16 cellular contexts compared by ENCODE assay signal in genomic region chr5:68891718-68892117, GRCh38.
DNase-seq lines count a peak whose midpoint lies in the region; ATAC-seq, FAIRE-seq and TF ChIP-seq lines count a peak whose summit lies in the region.
"Had no signal": no experiment of that assay in that cellular context is flagged by ENCODE, and none has a peak within 500 bp of the region (broad histone marks: within the 10 kb centered on the region; RNA-seq: fewer than 3 reads in every experiment).

No MANE protein-coding gene starts in this region.

- H3K27ac Mint-ChIP-seq in H9: no peak overlapping the region
- H3K27ac Mint-ChIP-seq in activated CD4-positive, alpha-beta memory T cell treated with anti-CD3 and anti-CD28 coated beads for 36 hours: no peak overlapping the region
- H3K27ac Mint-ChIP-seq: B cell; stimulated activated naive CD8-positive, alpha-beta T cell treated with anti-CD3 and anti-CD28 coated beads, Interleukin-15, Interleukin-2, amounts not matched to agents 100 ng/mL and 50 ng/mL, for 24 hours had no signal

- CTCF ChIA-PET in A549 (lab: Yijun Ruan, JAX): no interaction called here
- CTCF ChIA-PET in activated CD4-positive, alpha-beta memory T cell treated with anti-CD3 and anti-CD28 coated beads for 36 hours (lab: Charles Lee): no interaction called here

- H2AFZ ChIP-seq in H9 (ENCODE audit: low read length): no peak overlapping the region

- H2BK20ac ChIP-seq in H9 (ENCODE audit: low read depth, low read length, poor library complexity, severe bottlenecking): no peak overlapping the region

- H3K36me3 Mint-ChIP-seq in H9 (ENCODE audit: insufficient read depth in 1 of 3, low read depth in 3 of 3): peaks cover 0 to 4% (median 3%) of the 10 kb centered on the region in 3 experiments; a peak in 2 of 7 replicates
- no peaks in the 10 kb centered on the region for H3K36me3 Mint-ChIP-seq in activated CD4-positive, alpha-beta memory T cell treated with anti-CD3 and anti-CD28 coated beads for 36 hours

- TF ChIP-seq CTCF in A549 (IDR thresholded peaks at IDR 0.05) (no peak), GM13976 (IDR thresholded peaks at IDR 0.05; ENCODE audit: borderline replicate concordance, control extremely low read depth, extremely low read depth, insufficient read depth, missing control alignments) (no peak), H9 (conservative IDR thresholded peaks at IDR 0.05) (0 out of 3 replicates have a peak, but pooled peaks have one; percentile 12)

- peak; percentile 45 to 50; a peak in 1 of 6 replicates for ATAC-seq in A549
- ATAC-seq in GM18520 (IDR thresholded peaks at IDR 0.05; ENCODE audit: unreplicated experiment): no peak

- POLR2A ChIA-PET in A549 (lab: Yijun Ruan, JAX): no interaction called here
- POLR2A ChIA-PET in activated CD4-positive, alpha-beta memory T cell treated with anti-CD3 and anti-CD28 coated beads for 36 hours (lab: Charles Lee): no interaction called here

- no peak overlapping the region for H3T11ph ChIP-seq in H9 (ENCODE audit: low read length)

- no peaks in the 10 kb centered on the region for H3K27me3 Mint-ChIP-seq in H9 (ENCODE audit: low read depth)
- H3K27me3 Mint-ChIP-seq in activated CD4-positive, alpha-beta memory T cell treated with anti-CD3 and anti-CD28 coated beads for 36 hours: no peaks in the 10 kb centered on the region
- H3K27me3 Mint-ChIP-seq: B cell; stimulated activated naive CD8-positive, alpha-beta T cell treated with anti-CD3 and anti-CD28 coated beads, Interleukin-15, Interleukin-2, amounts not matched to agents 100 ng/mL and 50 ng/mL, for 24 hours had no signal

- intact Hi-C loops in activated CD4-positive, alpha-beta memory T cell treated with anti-CD3 and anti-CD28 coated beads for 36 hours (cut with micrococcal nuclease): no loop called here

- H3K27ac ChIP-seq in A549: no peak overlapping the region
- H3K27ac ChIP-seq in H9 (ENCODE audit: insufficient read length, low read depth, low read length): no peak overlapping the region

- H2AK5ac ChIP-seq in H9 (ENCODE audit: insufficient read length, low read length): no peak overlapping the region

- no peaks in the 10 kb centered on the region for H3K23me2 ChIP-seq in H9 (ENCODE audit: insufficient read length, low read depth, low read length, poor library complexity, severe bottlenecking)

- no peak overlapping the region for H4K91ac ChIP-seq in H9 (ENCODE audit: insufficient read length, low read depth, low read length)

- H3K27me3 ChIP-seq in H9 (ENCODE audit: insufficient read depth, low read length): no peaks in the 10 kb centered on the region

- WGBS in A549 (ENCODE audit: missing lambda C conversion rate): 45% methylated on average over 2 of the region's 2 CpGs
- WGBS in H9 (ENCODE audit: extremely low coverage, insufficient read length, low lambda C conversion rate): no CpG with 5 or more reads among the region's 2 CpGs

- H3K56ac ChIP-seq in H9 (ENCODE audit: insufficient read length, low read depth, low read length): no peak overlapping the region

- no peak overlapping the region for H4K8ac ChIP-seq in H9 (replicated peaks; ENCODE audit: insufficient read length, low read depth, low read length)

- no peak overlapping the region for H3K23ac ChIP-seq in H9 (ENCODE audit: insufficient read length, low read depth, low read length)

- H3K4me3 Mint-ChIP-seq in H9: no peak overlapping the region
- H3K4me3 Mint-ChIP-seq in activated CD4-positive, alpha-beta memory T cell treated with anti-CD3 and anti-CD28 coated beads for 36 hours: no peak overlapping the region
- H3K4me3 Mint-ChIP-seq: B cell; stimulated activated naive CD8-positive, alpha-beta T cell treated with anti-CD3 and anti-CD28 coated beads, Interleukin-15, Interleukin-2, amounts not matched to agents 100 ng/mL and 50 ng/mL, for 24 hours had no signal

- H3K4me3 ChIP-seq in A549: no peak overlapping the region

- no peak for TF ChIP-seq POLR2A in A549 (IDR thresholded peaks at IDR 0.05; ENCODE audit: low read length)

- DNase-seq in A549 (ENCODE audit: low read depth in 1 of 2, low spot score in 1 of 2) (no peak), GM13976 (ENCODE audit: low spot score) (peak; percentile 40), H9 (no peak), HCEC 1CT (no peak), dedifferentiated amniotic fluid mesenchymal stem cell (ENCODE audit: extremely low spot score) (no peak)
- peak; percentile 58 for DNase-seq in activated CD4-positive, alpha-beta memory T cell treated with anti-CD3 and anti-CD28 coated beads for 36 hours
- no peak for DNase-seq in NK-92 treated with Interleukin-12 subunit alpha and Interleukin-12 subunit beta, amount 100 ng/mL, for 24 hours (lab: John Stamatoyannopoulos, UW)
- DNase-seq: cortex of kidney, NCI-H1105, NCI-H774, SHP77 treated with DMSO at 0.1 percent for 48 hours had no signal

- H3K4me2 ChIP-seq in A549: no peak overlapping the region
- no peak overlapping the region for H3K4me2 ChIP-seq in H9 (ENCODE audit: insufficient read depth, insufficient read length, low read length)

- no peaks in the 10 kb centered on the region for H3K9me3 ChIP-seq in A549
- H3K9me3 ChIP-seq in H9 (ENCODE audit: control insufficient read depth, low read depth, low read length): no peaks in the 10 kb centered on the region

- H2BK5ac ChIP-seq in H9 (ENCODE audit: insufficient read length, low read length): no peak overlapping the region

- no peak overlapping the region for H4K5ac ChIP-seq in H9 (ENCODE audit: insufficient read length, low read depth, low read length)

- no peak overlapping the region for H3K18ac ChIP-seq in H9 (ENCODE audit: insufficient read length, low read depth, low read length)

- H3K4me1 Mint-ChIP-seq in H9: peaks cover 4 to 13% of the 10 kb centered on the region in 2 experiments; a peak in 3 of 4 replicates
- peaks cover 26% of the 10 kb centered on the region for H3K4me1 Mint-ChIP-seq in activated CD4-positive, alpha-beta memory T cell treated with anti-CD3 and anti-CD28 coated beads for 36 hours (ENCODE audit: low read depth)
- H3K4me1 Mint-ChIP-seq: B cell had no signal

- no peak overlapping the region for H3K14ac ChIP-seq in H9 (ENCODE audit: insufficient read depth, low read length)

- TF ChIP-seq EP300 in A549 (IDR thresholded peaks at IDR 0.05): no peak

- H2BK12ac ChIP-seq in H9 (ENCODE audit: insufficient read length, low read depth, low read length): no peak overlapping the region

- H2BK120ac ChIP-seq in H9 (ENCODE audit: low read depth, low read length, poor library complexity, severe bottlenecking): no peak overlapping the region

- H3K4me1 ChIP-seq in A549: no peaks in the 10 kb centered on the region
- H3K4me1 ChIP-seq in H9 (ENCODE audit: insufficient read depth, low read length): no peaks in the 10 kb centered on the region

- FAIRE-seq in A549 (lab: Jason Lieb, UNC): no peak
- FAIRE-seq: GM19239, TTC549 had no signal

- H3K79me1 ChIP-seq in H9 (ENCODE audit: insufficient read depth, low read depth, low read length, poor library complexity, severe bottlenecking): no peaks in the 10 kb centered on the region

- peaks cover 0 to 2% of the 10 kb centered on the region in 2 experiments; a peak in 1 of 5 replicates for H3K9me3 Mint-ChIP-seq in H9
- no peaks in the 10 kb centered on the region for H3K9me3 Mint-ChIP-seq in activated CD4-positive, alpha-beta memory T cell treated with anti-CD3 and anti-CD28 coated beads for 36 hours
- H3K9me3 Mint-ChIP-seq: stimulated activated naive CD8-positive, alpha-beta T cell treated with anti-CD3 and anti-CD28 coated beads, Interleukin-15, Interleukin-2, amounts not matched to agents 100 ng/mL and 50 ng/mL, for 24 hours had no signal

- no peak overlapping the region for H2BK15ac ChIP-seq in H9 (ENCODE audit: low read depth, low read length)

- H3K4ac ChIP-seq in H9 (ENCODE audit: low read depth, low read length): no peak overlapping the region

- H3K9ac ChIP-seq in H9 (ENCODE audit: extremely low read depth, insufficient read length, low read length): no peak overlapping the region

- no peaks in the 10 kb centered on the region for H3K79me2 ChIP-seq in H9 (ENCODE audit: insufficient read depth, low read length)

- TF ChIP-seq RAD21 in A549 (conservative IDR thresholded peaks at IDR 0.05 in 1 of 2, IDR thresholded peaks at IDR 0.05 in 1 of 2): no peak

- H4K20me1 ChIP-seq in H9 (ENCODE audit: control insufficient read depth, insufficient read depth, insufficient read length): no peaks in the 10 kb centered on the region

- in situ Hi-C loops in GM13976 (cut with MboI; ENCODE audit: low sequenced_read_pairs, unreplicated experiment): no loop called here

TF ChIP-seq in A549, 52 proteins besides CTCF, POLR2A, EP300 and RAD21:
- TF ChIP-seq FOSB (CRISPR knock-in tag; IDR thresholded peaks at IDR 0.05) (no peak), E2F6 (IDR thresholded peaks at IDR 0.05; ENCODE audit: borderline replicate concordance, low read depth) (no peak)
TF ChIP-seq in A549: peak in this region for 0.

Comparison
In these comparisons a context has a peak if more than half of its experiments do, and no peak if none do; other contexts are left out.
1. DNase-seq: peak in GM13976 (single experiment) and activated CD4-positive, alpha-beta memory T cell treated with anti-CD3 and anti-CD28 coated beads for 36 hours (single experiment); none in A549 (0 of 2), H9 (single experiment), NK-92 treated with Interleukin-12 subunit alpha and Interleukin-12 subunit beta, amount 100 ng/mL, for 24 hours (single experiment), HCEC 1CT (single experiment) and dedifferentiated amniotic fluid mesenchymal stem cell (single experiment).